Comparison of ENCODE assay signal across 4 cellular contexts in genomic region chr10:79836891-79837290, GRCh38. TPM values are rescaled to one million over a fixed set of nuclear protein-coding genes. Genes with fewer than 3 reads are reported as not detected.
"Had no signal": no experiment of that assay in that cellular context is flagged by ENCODE, and none has a peak within 500 bp of the region (broad histone marks: within the 10 kb centered on the region; RNA-seq: fewer than 3 reads in every experiment).

No MANE protein-coding gene starts in this region.

RNA-seq across cellular contexts. Expression of gene NUTM2E, which starts 10.4 kb away (rescaled TPM):
- total RNA-seq: GM23338, H9, HT-29, IMR-90 had no signal
- polyA plus RNA-seq: IMR-90 had no signal
